Comparison of ENCODE assay signal across 9 cellular contexts in genomic region chrX:53319614-53320542, GRCh38. TPM values are rescaled to one million over a fixed set of nuclear protein-coding genes. Genes with fewer than 3 reads are reported as not detected.
DNase-seq lines count a peak whose midpoint lies in the region; ATAC-seq and TF ChIP-seq lines count a peak whose summit lies in the region.
"Had no signal": no experiment of that assay in that cellular context is flagged by ENCODE, and none has a peak within 500 bp of the region (broad histone marks: within the 10 kb centered on the region; RNA-seq: fewer than 3 reads in every experiment).

No MANE protein-coding gene starts in this region.

- H3K4me3 Mint-ChIP-seq in activated T-cell treated with anti-CD3 and anti-CD28 coated beads, Interleukin-2, amount 50 U/mL, for 4 hours, result peak overlapping the region; percentile 78
- peak overlapping the region; percentile 92 to 94 (median 94) for H3K4me3 Mint-ChIP-seq in brain

- no peak for TF ChIP-seq POLR2A in tibial nerve (IDR thresholded peaks at IDR 0.05)

- H3K36me3 ChIP-seq in lung (ENCODE audit: control insufficient read depth in 2 of 2, insufficient read depth in 2 of 2, low read length in 2 of 2) (no peaks in the 10 kb centered on the region), tibial nerve (no peaks in the 10 kb centered on the region)

- H3K9me3 ChIP-seq in lung (ENCODE audit: control insufficient read depth in 2 of 2, insufficient read depth in 1 of 2, low read length in 1 of 2), result peaks cover 0 to 6% of the 10 kb centered on the region in 2 donors
- H3K9me3 ChIP-seq in tibial nerve, result no peaks in the 10 kb centered on the region

- DNase-seq in activated T-cell treated with anti-CD3 and anti-CD28 coated beads, Interleukin-2, amount 50 U/mL, for 4 hours, result no peak
- no peak for DNase-seq in activated T-cell treated with anti-CD3 and anti-CD28 coated beads, Interleukin-2, amount 50 U/mL, for 48 hours
- DNase-seq in lung (ENCODE audit: low spot score), result no peak
- DNase-seq in tibial nerve (ENCODE audit: low spot score in 2 of 2), result no peak
- DNase-seq in GOT3 (lab: John Stamatoyannopoulos, UW), result no peak
- DNase-seq: KBM-7 had no signal

- no peak overlapping the region for H3K27ac ChIP-seq in lung (ENCODE audit: low read depth in 1 of 2, low read length in 1 of 2)
- peak overlapping the region in 1 of 4 donors; percentile 11 for H3K27ac ChIP-seq in tibial nerve

- peak overlapping the region in 4 of 5 experiments; percentile 58 to 88 (median 74) for H3K27ac Mint-ChIP-seq in brain

- no peak for TF ChIP-seq CTCF in brain (conservative IDR thresholded peaks at IDR 0.05)
- no peak for TF ChIP-seq CTCF in lung (IDR thresholded peaks at IDR 0.05; ENCODE audit: control extremely low read depth, extremely low read depth)
- TF ChIP-seq CTCF in tibial nerve (IDR thresholded peaks at IDR 0.05), result no peak

- no peak for ATAC-seq in activated T-cell treated with anti-CD3 and anti-CD28 coated beads, Interleukin-2, amount 50 U/mL, for 4 hours
- ATAC-seq in lung (ENCODE audit: insufficient read depth, low FRiP score), result no peak
- ATAC-seq in HG02970 (IDR thresholded peaks at IDR 0.05; ENCODE audit: low FRiP score, unreplicated experiment), result no peak
- no peak for ATAC-seq in HG03469 (IDR thresholded peaks at IDR 0.05; ENCODE audit: unreplicated experiment)

- H3K9me3 Mint-ChIP-seq in activated T-cell treated with anti-CD3 and anti-CD28 coated beads, Interleukin-2, amount 50 U/mL, for 4 hours, result no peaks in the 10 kb centered on the region
- peaks cover 0 to 25% (median 4%) of the 10 kb centered on the region in 5 experiments for H3K9me3 Mint-ChIP-seq in brain

- no peak for TF ChIP-seq EP300 in tibial nerve (IDR thresholded peaks at IDR 0.05)

- no peaks in the 10 kb centered on the region for H3K27me3 ChIP-seq in lung (ENCODE audit: control insufficient read depth, insufficient read depth)
- peaks cover 0 to 74% of the 10 kb centered on the region in 2 donors for H3K27me3 ChIP-seq in tibial nerve

- H3K4me3 ChIP-seq in lung (peak overlapping the region; percentile 44), tibial nerve (peak overlapping the region; percentile 35 to 66 (median 52))

- H3K4me1 ChIP-seq in lung (ENCODE audit: control insufficient read depth in 2 of 2, insufficient read depth in 2 of 2, low read length in 2 of 2) (peaks cover 0 to 2% of the 10 kb centered on the region in 2 donors), tibial nerve (peaks cover 0 to 22% (median 0%) of the 10 kb centered on the region in 4 donors)

- no peaks in the 10 kb centered on the region for H3K36me3 Mint-ChIP-seq in activated T-cell treated with anti-CD3 and anti-CD28 coated beads, Interleukin-2, amount 50 U/mL, for 4 hours (ENCODE audit: insufficient read depth)
- no peaks in the 10 kb centered on the region for H3K36me3 Mint-ChIP-seq in brain

- H3K4me1 Mint-ChIP-seq in activated T-cell treated with anti-CD3 and anti-CD28 coated beads, Interleukin-2, amount 50 U/mL, for 4 hours (ENCODE audit: low read depth), result peaks cover 17% of the 10 kb centered on the region
- peaks cover 40% of the 10 kb centered on the region for H3K4me1 Mint-ChIP-seq in brain

- 5 to 9% methylated on average over 17 to 32 of the region's 32 CpGs for WGBS in lung, 2 donors
- WGBS in tibial nerve, 2 donors, result 6 to 11% methylated on average over 14 to 32 of the region's 32 CpGs

- peaks cover 44% of the 10 kb centered on the region for H3K27me3 Mint-ChIP-seq in activated T-cell treated with anti-CD3 and anti-CD28 coated beads, Interleukin-2, amount 50 U/mL, for 4 hours (ENCODE audit: low read depth)
- peaks cover 45% of the 10 kb centered on the region for H3K27me3 Mint-ChIP-seq in brain

RNA-seq across cellular contexts. Expression of gene IQSEC2, which starts 38.5 kb away (rescaled TPM):
- 1 to 10 TPM in 1 of 3 donors, under 1 TPM in 2; 0.43 to 1.2 (median 0.46) TPM for total RNA-seq in activated T-cell treated with anti-CD3 and anti-CD28 coated beads, Interleukin-2, amount 50 U/mL, for 4 hours
- polyA plus RNA-seq in brain (ENCODE audit: insufficient read depth, low read depth, low replicate concordance), result 17.8 TPM
- total RNA-seq in lung, result 10 to 100 TPM; 10.3 to 24.5 TPM
- polyA plus RNA-seq in lung, result 10 to 100 TPM in 1 of 2 donors, 1 to 10 TPM in 1; 9.0 to 24.6 TPM
- total RNA-seq in tibial nerve, result 10 to 100 TPM; 20.4 to 31.8 (median 28.0) TPM

Comparison
In these comparisons a context has a peak if more than half of its experiments do, and no peak if none do; other contexts are left out.
1. RNA of gene IQSEC2, which starts 38.5 kb away (total RNA-seq): 20.4 to 31.8 TPM in tibial nerve and 10.3 to 24.5 TPM in lung; 0.43 to 1.2 TPM in activated T-cell treated with anti-CD3 and anti-CD28 coated beads, Interleukin-2, amount 50 U/mL, for 4 hours; every median in the first group is over 4 times any median in the second.